In the genomic region with DNA sequence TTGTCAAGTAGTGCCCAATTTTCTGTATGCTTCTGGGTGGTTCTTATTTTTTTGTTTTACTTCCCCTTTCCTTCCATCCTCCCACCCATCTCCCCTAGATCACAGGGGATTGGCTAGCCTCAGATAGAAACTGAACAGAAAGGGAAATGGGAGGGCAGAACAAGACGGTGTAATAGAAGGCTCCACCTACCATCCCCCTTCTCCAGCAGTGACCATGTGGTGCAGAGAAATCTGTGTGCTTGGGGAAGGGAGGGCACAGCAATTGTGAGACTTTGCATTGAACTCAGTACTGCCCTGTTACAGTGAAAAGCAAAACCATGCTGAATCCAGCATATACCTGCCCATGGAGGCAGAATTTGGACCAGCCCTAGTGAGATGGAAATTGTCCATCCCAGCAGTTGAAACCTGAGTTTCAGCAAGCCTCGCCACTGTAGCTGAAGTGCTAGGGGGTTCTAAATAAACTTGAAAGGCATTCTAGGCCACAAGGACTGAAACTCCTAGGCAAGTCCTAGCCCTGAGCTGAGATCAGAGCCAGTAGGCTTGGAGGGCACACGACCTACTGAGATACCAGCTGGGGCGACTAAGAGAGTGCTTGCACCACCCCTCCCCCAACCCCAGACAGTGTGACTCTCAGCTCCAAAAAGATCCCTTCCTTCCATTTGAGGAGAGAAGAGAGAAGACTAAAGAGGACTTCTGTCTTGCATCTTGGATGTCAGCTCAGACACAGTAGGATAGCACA, we compare ENCODE assay signal across 8 cellular contexts. TPM values are rescaled to one million over a fixed set of nuclear protein-coding genes. Genes with fewer than 3 reads are reported as not detected.
DNase-seq lines count a peak whose midpoint lies in the region; ATAC-seq and TF ChIP-seq lines count a peak whose summit lies in the region.

No MANE protein-coding gene starts in this region.

- peak in 3 of 4 donors; percentile 59 to 91 (median 90) for ATAC-seq in heart left ventricle
- peak; percentile 90 for ATAC-seq in HG02943 (IDR thresholded peaks at IDR 0.05; ENCODE audit: low read depth, unreplicated experiment)
- ATAC-seq in PC-3: no peak

- no peaks in the 10 kb centered on the region for H3K9me2 ChIP-seq in PC-3 (replicated peaks; ENCODE audit: low read length)

- peaks cover 2% of the 10 kb centered on the region in 3 donors for H3K27me3 Mint-ChIP-seq in immature natural killer cell (ENCODE audit: low read depth in 3 of 3)

- peak overlapping the region; percentile 49 to 72 (median 67) for H3K4me3 Mint-ChIP-seq in immature natural killer cell

- H3K27ac Mint-ChIP-seq in immature natural killer cell: peak overlapping the region; percentile 73 to 87 (median 82)

- no peak overlapping the region for H2AFZ ChIP-seq in PC-3 (ENCODE audit: low read length)

- DNase-seq in heart left ventricle (peak in 2 of 5 donors; percentile 22 to 31), right atrium auricular region (ENCODE audit: low spot score) (no peak), RPMI8226 (peak; percentile 57), immature natural killer cell (peak; percentile 35 to 55 (median 53)), testis (no peak), PC-3 (no peak), AG20443 (ENCODE audit: low spot score) (no peak)

- no TSS peak for BruUV-seq in PC-3 (replicated peaks; lab: Mats Ljungman, UMichigan)

- H3K79me2 ChIP-seq in PC-3 (ENCODE audit: low read length): no peaks in the 10 kb centered on the region

- intact Hi-C loops in heart left ventricle (cut with DNase I) (loop anchor here in 1 of 10 donors (10.0 kb wide), 1 partner anchor 67 kb away; the partner anchor contains the start of gene SLFN12), testis (cut with DNase I; ENCODE audit: low total_unique reads) (no loop called here), PC-3 (cut with micrococcal nuclease) (no loop called here)

- peaks cover 12 to 14% (median 13%) of the 10 kb centered on the region in 3 donors for H3K36me3 Mint-ChIP-seq in immature natural killer cell

- POLR2A ChIA-PET in PC-3 (lab: Charles Lee; ENCODE audit: unreplicated experiment): no interaction called here

- CTCF ChIA-PET in PC-3 (lab: Charles Lee): no interaction called here

- TF ChIP-seq CTCF in heart left ventricle (IDR thresholded peaks at IDR 0.05) (no peak), right atrium auricular region (IDR thresholded peaks at IDR 0.05) (no peak), testis (IDR thresholded peaks at IDR 0.05) (no peak), PC-3 (conservative IDR thresholded peaks at IDR 0.05; ENCODE audit: low read depth, low read length) (no peak)

- peaks cover 0 to 42% (median 33%) of the 10 kb centered on the region in 9 donors for H3K36me3 ChIP-seq in heart left ventricle
- H3K36me3 ChIP-seq in right atrium auricular region: peaks cover 4% of the 10 kb centered on the region
- H3K36me3 ChIP-seq in testis (ENCODE audit: low read depth, missing control alignments): no peaks in the 10 kb centered on the region
- H3K36me3 ChIP-seq in PC-3 (ENCODE audit: low read depth, low read length): no peaks in the 10 kb centered on the region

- H3K4me1 Mint-ChIP-seq in immature natural killer cell: peaks cover 30 to 40% of the 10 kb centered on the region in 2 donors

- H3K9me3 ChIP-seq in heart left ventricle (peaks cover 0 to 20% (median 7%) of the 10 kb centered on the region in 12 donors), right atrium auricular region (peaks cover 0 to 14% of the 10 kb centered on the region in 2 donors), testis (no peaks in the 10 kb centered on the region), PC-3 (ENCODE audit: low read length) (no peaks in the 10 kb centered on the region)

- H3F3A ChIP-seq in PC-3 (ENCODE audit: low read length, unreplicated experiment): no peaks in the 10 kb centered on the region

- H4K20me1 ChIP-seq in PC-3 (ENCODE audit: low read length): no peaks in the 10 kb centered on the region

- peaks cover 0 to 2% (median 0%) of the 10 kb centered on the region in 6 donors for H3K9me3 Mint-ChIP-seq in immature natural killer cell

- H3K4me1 ChIP-seq in heart left ventricle (peaks cover 0 to 57% (median 8%) of the 10 kb centered on the region in 12 donors), right atrium auricular region (peaks cover 0 to 24% of the 10 kb centered on the region in 2 donors), testis (no peaks in the 10 kb centered on the region), PC-3 (ENCODE audit: insufficient read depth, low read length) (no peaks in the 10 kb centered on the region)

- no peak overlapping the region for H3K4me3 ChIP-seq in heart left ventricle
- no peak overlapping the region for H3K4me3 ChIP-seq in right atrium auricular region
- H3K4me3 ChIP-seq in testis: no peak overlapping the region
- no peak overlapping the region for H3K4me3 ChIP-seq in PC-3 (ENCODE audit: low read length)

- H3K27ac ChIP-seq in heart left ventricle (peak overlapping the region in 1 of 12 donors; percentile 53), right atrium auricular region (no peak overlapping the region), testis (no peak overlapping the region), PC-3 (ENCODE audit: low read length) (no peak overlapping the region)

- no peak overlapping the region for H3K9ac ChIP-seq in PC-3 (ENCODE audit: low read length)

- TF ChIP-seq POLR2A in heart left ventricle (IDR thresholded peaks at IDR 0.05) (no peak), testis (IDR thresholded peaks at IDR 0.05) (no peak)

- WGBS in heart left ventricle, 4 donors: 41 to 51% (median 49%) methylated on average over 3 to 4 of the region's 4 CpGs
- 47 to 53% methylated on average over 2 to 4 of the region's 4 CpGs for WGBS in testis, 2 donors

- peaks cover 0 to 5% (median 0%) of the 10 kb centered on the region in 9 donors for H3K27me3 ChIP-seq in heart left ventricle
- H3K27me3 ChIP-seq in right atrium auricular region: no peaks in the 10 kb centered on the region
- H3K27me3 ChIP-seq in testis: no peaks in the 10 kb centered on the region
- no peaks in the 10 kb centered on the region for H3K27me3 ChIP-seq in PC-3 (ENCODE audit: low read length)

- no peak overlapping the region for H3K4me2 ChIP-seq in PC-3 (ENCODE audit: low read length)

RNA-seq across cellular contexts. Expression of gene SLFN11, which starts 5.2 kb away (rescaled TPM):
- total RNA-seq in heart left ventricle (10 to 100 TPM; 15.3 to 46.0 (median 17.5) TPM), right atrium auricular region (10 to 100 TPM; 19.8 to 20.8 TPM), testis (1 to 10 TPM; 5.5 to 6.4 TPM), PC-3 (2014; rRNA removed) (7.5 and 13.9 TPM in 2 replicates)
- polyA plus RNA-seq in heart left ventricle (1 to 10 TPM; 6.4 to 7.8 TPM), immature natural killer cell (10 to 100 TPM in 1 of 3 donors, 1 to 10 TPM in 2; 1.8 to 12.6 (median 7.0) TPM), testis (ENCODE audit: insufficient read depth, low read depth, low replicate concordance) (9.3 TPM)

Comparison
In these comparisons a context has a peak if more than half of its experiments do, and no peak if none do; other contexts are left out.
1. DNase-seq: peak in RPMI8226 (single experiment) and immature natural killer cell (3 of 3); none in right atrium auricular region (single experiment), testis (single experiment), PC-3 (single experiment) and AG20443 (single experiment).